Comparison of ENCODE assay signal across 9 cellular contexts in the genomic region with DNA sequence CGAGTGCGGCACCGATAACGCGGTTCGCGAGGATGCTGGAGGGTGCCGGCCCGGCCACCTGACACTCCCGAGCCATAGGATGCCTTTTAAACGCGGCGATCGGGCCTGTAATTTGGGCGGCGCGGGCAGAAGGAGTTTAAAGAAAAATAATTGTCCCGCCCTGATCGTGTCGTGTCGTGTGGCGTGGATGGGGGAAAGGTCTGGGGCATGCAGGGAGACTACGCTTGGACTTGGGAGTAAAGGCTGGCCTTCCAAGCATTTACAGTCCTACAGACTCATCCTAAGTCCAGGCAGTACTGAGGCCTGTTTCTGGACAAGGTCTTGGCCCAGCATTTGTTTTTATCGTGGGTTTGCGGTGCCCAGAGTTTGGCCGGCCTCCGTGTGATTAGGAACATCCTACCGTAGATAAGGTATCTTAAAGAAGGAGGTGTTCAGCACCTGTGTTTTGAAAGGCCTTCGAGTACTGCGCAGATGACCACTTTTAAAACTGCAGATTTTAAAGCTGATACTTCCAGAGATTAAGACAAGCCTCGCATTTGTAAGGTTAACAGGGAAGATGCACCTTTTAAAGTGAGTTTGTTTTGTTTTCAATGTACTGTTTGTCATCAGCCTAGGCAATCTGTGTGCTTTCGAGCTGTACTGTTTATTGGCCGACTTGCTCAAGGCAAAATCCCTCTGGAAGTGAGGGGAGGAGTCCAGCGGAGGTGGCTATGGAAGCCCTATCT. TPM values are rescaled to one million over a fixed set of nuclear protein-coding genes. Genes with fewer than 3 reads are reported as not detected.
DNase-seq lines count a peak whose midpoint lies in the region; ATAC-seq, FAIRE-seq and TF ChIP-seq lines count a peak whose summit lies in the region.
"Had no signal": no experiment of that assay in that cellular context is flagged by ENCODE, and none has a peak within 500 bp of the region (broad histone marks: within the 10 kb centered on the region; RNA-seq: fewer than 3 reads in every experiment).

No MANE protein-coding gene starts in this region.

- no peak for TF ChIP-seq CTCF in kidney (IDR thresholded peaks at IDR 0.05; ENCODE audit: borderline replicate concordance, extremely low read depth, insufficient read depth)

- FAIRE-seq in kidney (lab: Jason Lieb, UNC), result no peak
- FAIRE-seq: colon had no signal

- no peaks in the 10 kb centered on the region for H3K36me3 ChIP-seq in kidney (ENCODE audit: control insufficient read depth in 1 of 2, insufficient read depth in 2 of 2, low read length in 2 of 2)

- H3K4me1 ChIP-seq in kidney (ENCODE audit: control insufficient read depth in 1 of 2, insufficient read depth in 1 of 2, low read depth in 1 of 2, low read length in 2 of 2), result peaks cover 4 to 7% of the 10 kb centered on the region in 2 donors

- intact Hi-C loops in kidney (cut with DNase I), result no loop called here

- TF ChIP-seq RAD21 in Ishikawa (IDR thresholded peaks at IDR 0.05; ENCODE audit: low read depth), result no peak

- peak overlapping the region; percentile 80 to 83 for H3K27ac ChIP-seq in kidney (ENCODE audit: low read depth in 2 of 2, low read length in 2 of 2)

- ATAC-seq in GM21576 (IDR thresholded peaks at IDR 0.05; ENCODE audit: unreplicated experiment), result no peak
- ATAC-seq in HG02884 (IDR thresholded peaks at IDR 0.05; ENCODE audit: unreplicated experiment), result no peak

- no peak for TF ChIP-seq EP300 in Ishikawa (IDR thresholded peaks at IDR 0.05; ENCODE audit: borderline replicate concordance)

- peak overlapping the region; percentile 76 to 82 for H3K4me3 ChIP-seq in kidney (ENCODE audit: low read length in 2 of 2)

- peak; percentile 76 for DNase-seq in Daoy (ENCODE audit: low read depth)
- DNase-seq in SHP77 (lab: John Stamatoyannopoulos, UW), result peak; percentile 22 to 26
- peak; percentile 19 for DNase-seq in central memory CD4-positive, alpha-beta T cell
- DNase-seq in kidney, result no peak
- peak; percentile 15 for DNase-seq in stimulated activated naive CD4-positive, alpha-beta T cell treated with Interleukin-2 at 50 U/mL for 16 hours (lab: John Stamatoyannopoulos, UW)

- no peaks in the 10 kb centered on the region for H3K9me3 ChIP-seq in kidney (ENCODE audit: control insufficient read depth in 1 of 2, low read length in 2 of 2)

- H3K9ac ChIP-seq in kidney (ENCODE audit: low read length in 2 of 2), result peak overlapping the region; percentile 41 to 81

TF ChIP-seq in Ishikawa, 13 proteins besides CTCF, POLR2A, EP300 and RAD21:
- TF ChIP-seq, protein P1, sequence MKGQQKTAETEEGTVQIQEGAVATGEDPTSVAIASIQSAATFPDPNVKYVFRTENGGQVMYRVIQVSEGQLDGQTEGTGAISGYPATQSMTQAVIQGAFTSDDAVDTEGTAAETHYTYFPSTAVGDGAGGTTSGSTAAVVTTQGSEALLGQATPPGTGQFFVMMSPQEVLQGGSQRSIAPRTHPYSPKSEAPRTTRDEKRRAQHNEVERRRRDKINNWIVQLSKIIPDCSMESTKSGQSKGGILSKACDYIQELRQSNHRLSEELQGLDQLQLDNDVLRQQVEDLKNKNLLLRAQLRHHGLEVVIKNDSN (IDR thresholded peaks at IDR 0.05), result no peak
- TF ChIP-seq, protein P2, sequence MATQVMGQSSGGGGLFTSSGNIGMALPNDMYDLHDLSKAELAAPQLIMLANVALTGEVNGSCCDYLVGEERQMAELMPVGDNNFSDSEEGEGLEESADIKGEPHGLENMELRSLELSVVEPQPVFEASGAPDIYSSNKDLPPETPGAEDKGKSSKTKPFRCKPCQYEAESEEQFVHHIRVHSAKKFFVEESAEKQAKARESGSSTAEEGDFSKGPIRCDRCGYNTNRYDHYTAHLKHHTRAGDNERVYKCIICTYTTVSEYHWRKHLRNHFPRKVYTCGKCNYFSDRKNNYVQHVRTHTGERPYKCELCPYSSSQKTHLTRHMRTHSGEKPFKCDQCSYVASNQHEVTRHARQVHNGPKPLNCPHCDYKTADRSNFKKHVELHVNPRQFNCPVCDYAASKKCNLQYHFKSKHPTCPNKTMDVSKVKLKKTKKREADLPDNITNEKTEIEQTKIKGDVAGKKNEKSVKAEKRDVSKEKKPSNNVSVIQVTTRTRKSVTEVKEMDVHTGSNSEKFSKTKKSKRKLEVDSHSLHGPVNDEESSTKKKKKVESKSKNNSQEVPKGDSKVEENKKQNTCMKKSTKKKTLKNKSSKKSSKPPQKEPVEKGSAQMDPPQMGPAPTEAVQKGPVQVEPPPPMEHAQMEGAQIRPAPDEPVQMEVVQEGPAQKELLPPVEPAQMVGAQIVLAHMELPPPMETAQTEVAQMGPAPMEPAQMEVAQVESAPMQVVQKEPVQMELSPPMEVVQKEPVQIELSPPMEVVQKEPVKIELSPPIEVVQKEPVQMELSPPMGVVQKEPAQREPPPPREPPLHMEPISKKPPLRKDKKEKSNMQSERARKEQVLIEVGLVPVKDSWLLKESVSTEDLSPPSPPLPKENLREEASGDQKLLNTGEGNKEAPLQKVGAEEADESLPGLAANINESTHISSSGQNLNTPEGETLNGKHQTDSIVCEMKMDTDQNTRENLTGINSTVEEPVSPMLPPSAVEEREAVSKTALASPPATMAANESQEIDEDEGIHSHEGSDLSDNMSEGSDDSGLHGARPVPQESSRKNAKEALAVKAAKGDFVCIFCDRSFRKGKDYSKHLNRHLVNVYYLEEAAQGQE (IDR thresholded peaks at IDR 0.05; ENCODE audit: low read depth), result no peak
- TF ChIP-seq CREB1 (IDR thresholded peaks at IDR 0.05; ENCODE audit: low read depth) (no peak), TAF1 (IDR thresholded peaks at IDR 0.05; ENCODE audit: low read depth) (peak; percentile 32; the same call in 1 of the 2 replicates), YY1 (IDR thresholded peaks at IDR 0.05; ENCODE audit: low read depth) (no peak), FOXM1 (IDR thresholded peaks at IDR 0.05; ENCODE audit: borderline replicate concordance, low read depth) (peak; percentile 15; the same call in 1 of the 2 replicates), EGR1 (IDR thresholded peaks at IDR 0.05) (no peak), ZBTB7A (IDR thresholded peaks at IDR 0.05; ENCODE audit: low read depth) (no peak), TCF12 (IDR thresholded peaks at IDR 0.05; ENCODE audit: low read depth) (no peak), TEAD4 (IDR thresholded peaks at IDR 0.05) (no peak), CEBPB (IDR thresholded peaks at IDR 0.05) (no peak), NFIC (IDR thresholded peaks at IDR 0.05) (no peak)
- TF ChIP-seq, protein P3, sequence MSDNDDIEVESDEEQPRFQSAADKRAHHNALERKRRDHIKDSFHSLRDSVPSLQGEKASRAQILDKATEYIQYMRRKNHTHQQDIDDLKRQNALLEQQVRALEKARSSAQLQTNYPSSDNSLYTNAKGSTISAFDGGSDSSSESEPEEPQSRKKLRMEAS (IDR thresholded peaks at IDR 0.05), result peak; percentile 54; the same call in 1 of the 2 replicates

RNA-seq across cellular contexts. Expression of a gene that starts 1.5 kb away (rescaled TPM):
- 64.0 and 69.1 TPM in 2 replicates for total RNA-seq in Daoy (2014; rRNA removed; shearing (Covaris generic))
- 33.9 TPM for total RNA-seq in kidney
- polyA plus RNA-seq in kidney (ENCODE audit: insufficient read depth, low read depth, low replicate concordance), result 7.9 TPM
